In genomic region chr7:129616530-129616929, GRCh38 we compare ENCODE assay signal across 1 cellular context.
TF ChIP-seq lines count a peak whose summit lies in the region.

No MANE protein-coding gene starts in this region.

TF ChIP-seq in WTC11, 78 proteins besides CTCF, POLR2A, EP300 and RAD21 (continued from another document):
- TF ChIP-seq AR (CRISPR knock-in tag; IDR thresholded peaks at IDR 0.05) (no peak), E2F4 (CRISPR knock-in tag; IDR thresholded peaks at IDR 0.05; ENCODE audit: borderline replicate concordance, low read depth) (no peak), ZBTB21 (CRISPR knock-in tag; IDR thresholded peaks at IDR 0.05; ENCODE audit: borderline replicate concordance) (no peak)
TF ChIP-seq in WTC11: peak in this region for 0.
